Comparison of ENCODE assay signal across 28 cellular contexts in the genomic region with DNA sequence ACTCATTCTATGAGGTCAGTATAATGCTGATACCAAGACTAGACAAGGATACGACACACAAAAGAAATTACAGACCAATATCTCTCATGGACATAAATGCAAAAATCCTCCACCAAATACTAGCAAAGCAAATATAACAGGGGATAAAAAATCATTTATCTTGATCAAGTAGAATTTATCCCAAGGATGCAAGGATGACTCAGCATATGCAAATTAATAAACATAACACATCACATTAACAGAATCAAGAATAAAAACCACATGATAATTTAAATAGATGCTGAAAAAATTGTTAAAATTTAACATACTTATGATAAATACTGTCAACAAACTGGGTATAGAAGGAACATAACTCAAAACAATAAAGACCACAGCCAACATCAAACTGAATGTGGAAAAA.
"Had no signal": no experiment of that assay in that cellular context is flagged by ENCODE, and none has a peak within 500 bp of the region (broad histone marks: within the 10 kb centered on the region; RNA-seq: fewer than 3 reads in every experiment).

No MANE protein-coding gene starts in this region.

- H3K4me3 ChIP-seq: esophagus squamous epithelium, gastrocnemius medialis, heart right ventricle, left lung, lower lobe of right lung, mucosa of descending colon had no signal

- H3K27me3 Mint-ChIP-seq: dendritic cell treated with granulocyte-macrophage colony-stimulating factor and Interleukin-4, amounts not matched to agents 40 ng/mL and 50 ng/mL, for 4 days; effector memory CD8-positive, alpha-beta T cell; naive B cell; naive thymus-derived CD8-positive, alpha-beta T cell had no signal

- H3K4me1 ChIP-seq: esophagus squamous epithelium, gastrocnemius medialis, heart right ventricle, left lung, lower lobe of right lung had no signal

- H3K36me3 Mint-ChIP-seq: mesothelial cell of epicardium; naive B cell; naive thymus-derived CD8-positive, alpha-beta T cell had no signal

- H3K4me3 Mint-ChIP-seq: dendritic cell treated with granulocyte-macrophage colony-stimulating factor and Interleukin-4, amounts not matched to agents 40 ng/mL and 50 ng/mL, for 4 days; effector memory CD8-positive, alpha-beta T cell; endodermal cell; mesothelial cell of epicardium; naive B cell; naive thymus-derived CD8-positive, alpha-beta T cell had no signal

- H3K27ac Mint-ChIP-seq: dendritic cell treated with granulocyte-macrophage colony-stimulating factor and Interleukin-4, amounts not matched to agents 40 ng/mL and 50 ng/mL, for 4 days; effector memory CD8-positive, alpha-beta T cell; endodermal cell; mesothelial cell of epicardium; naive B cell; naive thymus-derived CD8-positive, alpha-beta T cell had no signal

- H3K4me1 Mint-ChIP-seq: endodermal cell; mesothelial cell of epicardium; naive B cell; naive thymus-derived CD8-positive, alpha-beta T cell had no signal

- DNase-seq: cortex of kidney; effector CD8-positive, alpha-beta T cell; effector memory CD8-positive, alpha-beta T cell; endodermal cell; erythroblast; esophagus squamous epithelium; foreskin fibroblast; foreskin melanocyte; gastrocnemius medialis; glutamatergic neuron; head of caudate nucleus; heart right ventricle; hippocampal formation; left cardiac atrium; left lung; left ventricle myocardium superior; lower lobe of right lung; mesenchymal stem cell; mucosa of descending colon; naive B cell; naive thymus-derived CD8-positive, alpha-beta T cell had no signal

- H3K9me3 ChIP-seq: esophagus squamous epithelium, gastrocnemius medialis, mucosa of descending colon had no signal

- ATAC-seq: effector memory CD8-positive, alpha-beta T cell; esophagus mucosa; gastrocnemius medialis; heart right ventricle; left cardiac atrium; left lung; left ventricle myocardium superior; lower lobe of right lung; mucosa of descending colon; naive thymus-derived CD8-positive, alpha-beta T cell had no signal

- FAIRE-seq: endometrium, islet of Langerhans, keratinocyte had no signal

- H3K36me3 ChIP-seq: esophagus squamous epithelium, gastrocnemius medialis, heart right ventricle, left lung, lower lobe of right lung had no signal

- H3K27ac ChIP-seq: epithelial cell of prostate, esophagus squamous epithelium, gastrocnemius medialis, heart right ventricle, left lung, lower lobe of right lung had no signal

- H3K27me3 ChIP-seq: esophagus squamous epithelium, gastrocnemius medialis, heart right ventricle, left lung had no signal
